7 cellular contexts compared by ENCODE assay signal in genomic region chrX:283115-283845, GRCh38. TPM values are rescaled to one million over a fixed set of nuclear protein-coding genes. Genes with fewer than 3 reads are reported as not detected.
DNase-seq lines count a peak whose midpoint lies in the region; ATAC-seq, FAIRE-seq and TF ChIP-seq lines count a peak whose summit lies in the region.

No MANE protein-coding gene starts in this region.

- DNase-seq in choroid plexus epithelial cell (ENCODE audit: low read depth) (peak; percentile 92), right lobe of liver (peak; percentile 78 to 85 (median 85)), NCI-H187 (lab: John Stamatoyannopoulos, UW) (no peak)
- DNase-seq in stimulated activated CD4-positive, alpha-beta T cell treated with anti-CD3 and anti-CD28 coated beads, Interleukin-4, amount 100 ng/mL, for 48 hours (ENCODE audit: low read depth in 2 of 2) = peak; percentile 88

- 17% methylated on average over 29 of the region's 45 CpGs for WGBS in right lobe of liver (ENCODE audit: insufficient coverage, low coverage, low lambda C conversion rate, missing lambda C conversion rate)

- intact Hi-C loops in right lobe of liver (cut with DNase I) = no loop called here

- no peak overlapping the region for H3K27ac ChIP-seq in right lobe of liver

- no peaks in the 10 kb centered on the region for H3K27me3 ChIP-seq in right lobe of liver

- ATAC-seq in GM18870 (IDR thresholded peaks at IDR 0.05; ENCODE audit: unreplicated experiment) (peak; percentile 98), HG03097 (IDR thresholded peaks at IDR 0.05; ENCODE audit: low FRiP score, unreplicated experiment) (peak; percentile 97), right lobe of liver (peak; percentile 89 to 99 (median 98))

- FAIRE-seq in TTC549 (lab: Jason Lieb, UNC) = peak; percentile 82

- no peaks in the 10 kb centered on the region for H3K4me1 ChIP-seq in right lobe of liver

- TF ChIP-seq CTCF in choroid plexus epithelial cell (conservative IDR thresholded peaks at IDR 0.05; ENCODE audit: low read depth, low read length) (no peak), right lobe of liver (IDR thresholded peaks at IDR 0.05) (no peak)

- H3K9me3 ChIP-seq in right lobe of liver = no peaks in the 10 kb centered on the region

- H3K4me3 ChIP-seq in choroid plexus epithelial cell (ENCODE audit: low read depth, low read length) = peak overlapping the region; percentile 75
- peak overlapping the region; percentile 21 to 51 (median 41) for H3K4me3 ChIP-seq in right lobe of liver

- no peak for TF ChIP-seq POLR2A in right lobe of liver (IDR thresholded peaks at IDR 0.05)

- peaks cover 0 to 18% (median 6%) of the 10 kb centered on the region in 4 donors for H3K36me3 ChIP-seq in right lobe of liver

RNA-seq across cellular contexts. Expression of gene PLCXD1, which starts 2.1 kb away (rescaled TPM):
- 10 to 100 TPM in 1 of 6 experiments, 1 to 10 TPM in 5; 3.4 to 11.2 (median 5.1) TPM for total RNA-seq in right lobe of liver

RNA-seq across cellular contexts. Expression of gene GTPBP6, which starts 35.3 kb away (rescaled TPM):
- 10 to 100 TPM; 20.9 to 32.8 (median 23.2) TPM for total RNA-seq in right lobe of liver

Comparison
In these comparisons a context has a peak if more than half of its experiments do, and no peak if none do; other contexts are left out.
1. DNase-seq: peak in choroid plexus epithelial cell (single experiment), right lobe of liver (3 of 3) and stimulated activated CD4-positive, alpha-beta T cell treated with anti-CD3 and anti-CD28 coated beads, Interleukin-4, amount 100 ng/mL, for 48 hours (2 of 2); none in NCI-H187 (0 of 2).
2. Peak in every context shown above with its lines, with median percentiles within 50 percentile points of each other: ATAC-seq.